In genomic region chr1:247324204-247324787, GRCh38 we compare ENCODE assay signal across 13 cellular contexts.
"Had no signal": no experiment of that assay in that cellular context is flagged by ENCODE, and none has a peak within 500 bp of the region (broad histone marks: within the 10 kb centered on the region; RNA-seq: fewer than 3 reads in every experiment).

No MANE protein-coding gene starts in this region.

- H3K4me1 Mint-ChIP-seq: activated naive CD4-positive, alpha-beta T cell treated with anti-CD3 and anti-CD28 coated beads, Interleukin-2, amount 50 U/mL, for 24 hours had no signal

- H3K4me3 ChIP-seq: tibial nerve had no signal

- H3K4me3 Mint-ChIP-seq: activated CD4-positive, alpha-beta T cell treated with anti-CD3 and anti-CD28 coated beads, Interleukin-2, amount 10 ng/mL, durations not matched to agents 24 days and 14 days; activated naive CD4-positive, alpha-beta T cell treated with anti-CD3 and anti-CD28 coated beads, Interleukin-2, amount 50 U/mL, for 24 hours; stimulated activated naive CD8-positive, alpha-beta T cell treated with anti-CD3 and anti-CD28 coated beads, Interleukin-15, Interleukin-2, amounts not matched to agents 100 ng/mL and 50 ng/mL, for 24 hours; T-helper 2 cell treated with Interferon-gamma antibody and Interleukin-4, amounts not matched to agents 5 μg/mL and 100 μg/mL, for 36 hours had no signal

- H3K9me3 Mint-ChIP-seq: activated CD4-positive, alpha-beta T cell treated with anti-CD3 and anti-CD28 coated beads, Interleukin-2, amount 10 ng/mL, durations not matched to agents 24 days and 14 days; activated naive CD4-positive, alpha-beta T cell treated with anti-CD3 and anti-CD28 coated beads, Interleukin-2, amount 50 U/mL, for 24 hours; stimulated activated naive CD8-positive, alpha-beta T cell treated with anti-CD3 and anti-CD28 coated beads, Interleukin-15, Interleukin-2, amounts not matched to agents 100 ng/mL and 50 ng/mL, for 24 hours; T-helper 2 cell treated with Interferon-gamma antibody and Interleukin-4, amounts not matched to agents 5 μg/mL and 100 μg/mL, for 36 hours had no signal

- H3K27ac Mint-ChIP-seq: activated CD4-positive, alpha-beta T cell treated with anti-CD3 and anti-CD28 coated beads, Interleukin-2, amount 10 ng/mL, durations not matched to agents 24 days and 14 days; activated naive CD4-positive, alpha-beta T cell treated with anti-CD3 and anti-CD28 coated beads, Interleukin-2, amount 50 U/mL, for 24 hours; stimulated activated naive CD8-positive, alpha-beta T cell treated with anti-CD3 and anti-CD28 coated beads, Interleukin-15, Interleukin-2, amounts not matched to agents 100 ng/mL and 50 ng/mL, for 24 hours; T-helper 2 cell treated with Interferon-gamma antibody and Interleukin-4, amounts not matched to agents 5 μg/mL and 100 μg/mL, for 36 hours had no signal

- H3K27me3 ChIP-seq: tibial nerve had no signal

- H3K9me3 ChIP-seq: tibial nerve had no signal

- H3K27me3 Mint-ChIP-seq: activated CD4-positive, alpha-beta T cell treated with anti-CD3 and anti-CD28 coated beads, Interleukin-2, amount 10 ng/mL, durations not matched to agents 24 days and 14 days; activated naive CD4-positive, alpha-beta T cell treated with anti-CD3 and anti-CD28 coated beads, Interleukin-2, amount 50 U/mL, for 24 hours; stimulated activated naive CD8-positive, alpha-beta T cell treated with anti-CD3 and anti-CD28 coated beads, Interleukin-15, Interleukin-2, amounts not matched to agents 100 ng/mL and 50 ng/mL, for 24 hours had no signal

- H3K27ac ChIP-seq: tibial nerve had no signal

- DNase-seq: activated CD4-positive, alpha-beta T cell treated with anti-CD3 and anti-CD28 coated beads, Interleukin-2, amount 10 ng/mL, durations not matched to agents 24 days and 14 days; activated CD8-positive, alpha-beta memory T cell treated with anti-CD3 and anti-CD28 coated beads for 24 hours; activated gamma-delta T cell; amygdala; caudate nucleus; foreskin melanocyte; glutamatergic neuron; hypothalamus; midbrain had no signal
